12 cellular contexts compared by ENCODE assay signal in genomic region chr7:150340875-150341262, GRCh38. TPM values are rescaled to one million over a fixed set of nuclear protein-coding genes. Genes with fewer than 3 reads are reported as not detected.
DNase-seq lines count a peak whose midpoint lies in the region; ATAC-seq, FAIRE-seq and TF ChIP-seq lines count a peak whose summit lies in the region.
"Had no signal": no experiment of that assay in that cellular context is flagged by ENCODE, and none has a peak within 500 bp of the region (broad histone marks: within the 10 kb centered on the region; RNA-seq: fewer than 3 reads in every experiment).

No MANE protein-coding gene starts in this region.

- no peak for DNase-seq in astrocyte (ENCODE audit: low read depth)
- DNase-seq in left cardiac atrium, result no peak
- no peak for DNase-seq in NCI-H748 (lab: John Stamatoyannopoulos, UW; ENCODE audit: unreplicated experiment)
- no peak for DNase-seq in activated naive CD4-positive, alpha-beta T cell treated with Interleukin-2 at 50 U/mL for 16 hours
- DNase-seq in stimulated activated CD4-positive, alpha-beta T cell treated with anti-CD3 and anti-CD28 coated beads, Interleukin-2, amount 100 ng/mL, for 24 hours, result no peak
- no peak for DNase-seq in GM19238 (ENCODE audit: insufficient read length, low spot score)
- DNase-seq: activated CD8-positive, alpha-beta T cell treated with anti-CD3 and anti-CD28 coated beads, Interleukin-2, amount 10 ng/mL, durations not matched to agents 7 days and 5 days; foreskin melanocyte had no signal

- H3K4me1 ChIP-seq in astrocyte (ENCODE audit: insufficient read depth, low read length) (peaks cover 12% of the 10 kb centered on the region), thymus (ENCODE audit: control insufficient read depth, insufficient read depth, low read length) (no peaks in the 10 kb centered on the region)

- H3K4me1 Mint-ChIP-seq in astrocyte (ENCODE audit: low read depth, unreplicated experiment) (peaks cover 14% of the 10 kb centered on the region), nephron (peaks cover 43% of the 10 kb centered on the region)

- ATAC-seq in left cardiac atrium, result peak; percentile 2 to 11
- ATAC-seq: activated CD8-positive, alpha-beta T cell treated with anti-CD3 and anti-CD28 coated beads, Interleukin-2, amount 10 ng/mL, durations not matched to agents 7 days and 5 days had no signal

- H3K27me3 Mint-ChIP-seq in astrocyte (ENCODE audit: low read depth, unreplicated experiment) (peaks cover 38% of the 10 kb centered on the region), nephron (ENCODE audit: low read depth) (peaks cover 29% of the 10 kb centered on the region)

- peaks cover 7% of the 10 kb centered on the region for H4K20me1 ChIP-seq in astrocyte (ENCODE audit: insufficient read depth, low read length)

- H3K9me3 Mint-ChIP-seq in astrocyte (ENCODE audit: unreplicated experiment) (peaks cover 10% of the 10 kb centered on the region), nephron (peaks cover 7% of the 10 kb centered on the region)

- H3K27ac ChIP-seq in astrocyte (ENCODE audit: low read depth, low read length) (no peak overlapping the region), thymus (ENCODE audit: low read depth) (no peak overlapping the region)

- WGBS in thymus, result 10% methylated on average over 29 of the region's 29 CpGs

- H3K27ac Mint-ChIP-seq in astrocyte (ENCODE audit: unreplicated experiment), result no peak overlapping the region
- H3K27ac Mint-ChIP-seq in nephron, result peak overlapping the region in 1 of 3 experiments; percentile 63
- H3K27ac Mint-ChIP-seq: activated CD8-positive, alpha-beta T cell treated with anti-CD3 and anti-CD28 coated beads, Interleukin-2, amount 10 ng/mL, durations not matched to agents 7 days and 5 days had no signal

- H3K9ac ChIP-seq in astrocyte (ENCODE audit: low read length), result no peak overlapping the region

- H3K4me3 ChIP-seq in astrocyte (ENCODE audit: insufficient read depth, low read depth, low read length) (no peak overlapping the region), thymus (ENCODE audit: low read length) (peak overlapping the region; percentile 27)

- H3K36me3 Mint-ChIP-seq in astrocyte (ENCODE audit: low read depth, unreplicated experiment), result peaks cover 6% of the 10 kb centered on the region
- no peaks in the 10 kb centered on the region for H3K36me3 Mint-ChIP-seq in nephron (ENCODE audit: low read depth)

- H3K9me3 ChIP-seq in astrocyte (ENCODE audit: insufficient read depth, low read depth, low read length), result peaks cover 4% of the 10 kb centered on the region
- no peaks in the 10 kb centered on the region for H3K9me3 ChIP-seq in thymus (ENCODE audit: control insufficient read depth)

- peaks cover 14% of the 10 kb centered on the region for H3K27me3 ChIP-seq in astrocyte (ENCODE audit: insufficient read depth, low read length)
- H3K27me3 ChIP-seq in thymus (ENCODE audit: control insufficient read depth, insufficient read depth), result peaks cover 6% of the 10 kb centered on the region

- TF ChIP-seq CTCF in astrocyte (IDR thresholded peaks at IDR 0.05; ENCODE audit: insufficient read depth, low read depth, low read length) (no peak), nephron (IDR thresholded peaks at IDR 0.05; ENCODE audit: unreplicated experiment in 3 of 3) (no peak)

- H3K4me2 ChIP-seq in astrocyte (ENCODE audit: low read length), result peak overlapping the region; percentile 30

- no peak overlapping the region for H2AFZ ChIP-seq in astrocyte (ENCODE audit: low read depth, low read length)

- no peaks in the 10 kb centered on the region for H3K79me2 ChIP-seq in astrocyte (ENCODE audit: insufficient read depth, low read length)

- H3K4me3 Mint-ChIP-seq in astrocyte (ENCODE audit: unreplicated experiment) (peak overlapping the region; percentile 57), nephron (peak overlapping the region; percentile 86 to 88 (median 87))
- H3K4me3 Mint-ChIP-seq: activated CD8-positive, alpha-beta T cell treated with anti-CD3 and anti-CD28 coated beads, Interleukin-2, amount 10 ng/mL, durations not matched to agents 7 days and 5 days had no signal

- intact Hi-C loops in left cardiac atrium (cut with DNase I), result no loop called here

- FAIRE-seq in astrocyte (lab: Jason Lieb, UNC), result no peak
- FAIRE-seq: D721Med had no signal

- no peaks in the 10 kb centered on the region for H3K36me3 ChIP-seq in astrocyte (ENCODE audit: insufficient read depth, low read length)
- peaks cover 22% of the 10 kb centered on the region for H3K36me3 ChIP-seq in thymus (ENCODE audit: control insufficient read depth, insufficient read depth)

RNA-seq across cellular contexts. Expression of gene RARRES2, which starts 0.6 kb away (rescaled TPM):
- total RNA-seq in astrocyte (19.4 and 21.7 TPM in 2 replicates), left cardiac atrium (100 to 1,000 TPM in 1 of 2 donors, 10 to 100 TPM in 1; 86.4 to 178 TPM)
- 21.9 TPM for polyA plus RNA-seq in thymus
- total RNA-seq: activated CD8-positive, alpha-beta T cell treated with anti-CD3 and anti-CD28 coated beads, Interleukin-2, amount 10 ng/mL, durations not matched to agents 7 days and 5 days; NCI-H460 had no signal

RNA-seq across cellular contexts. Expression of gene ACTR3C, which starts 17.5 kb away (rescaled TPM):
- total RNA-seq in astrocyte, result 0.25 TPM in 1 of 2 replicates, not detected in the other
- total RNA-seq in left cardiac atrium, result 1 to 10 TPM; 3.7 to 4.9 TPM
- 2.9 TPM for polyA plus RNA-seq in thymus
- total RNA-seq: NCI-H460 had no signal

RNA-seq across cellular contexts. Expression of gene LRRC61, which starts 17.7 kb away (rescaled TPM):
- total RNA-seq in astrocyte (0.24 and 0.45 TPM in 2 replicates), left cardiac atrium (1 to 10 TPM; 4.3 to 5.7 TPM)
- 11.3 TPM for polyA plus RNA-seq in thymus

RNA-seq across cellular contexts. Expression of gene REPIN1, which starts 27.8 kb away (rescaled TPM):
- 80.1 and 95.3 TPM in 2 replicates for total RNA-seq in astrocyte
- 100 to 1,000 TPM; 100 to 108 TPM for total RNA-seq in left cardiac atrium
- 97.0 TPM for polyA plus RNA-seq in thymus

RNA-seq across cellular contexts. Expression of gene ZNF775, which starts 38.3 kb away (rescaled TPM):
- total RNA-seq in astrocyte (6.4 and 6.5 TPM in 2 replicates), left cardiac atrium (1 to 10 TPM; 3.8 to 4.2 TPM)
- polyA plus RNA-seq in thymus, result 6.6 TPM
